ENCODE assay signal across 1 cellular context in genomic region chr16:1350691-1351090, GRCh38.
TF ChIP-seq lines count a peak whose summit lies in the region.

No MANE protein-coding gene starts in this region.

TF ChIP-seq in GM12878, 131 proteins besides CTCF, POLR2A, EP300 and RAD21:
- TF ChIP-seq ZBTB11 (CRISPR knock-in tag; IDR thresholded peaks at IDR 0.05) (no peak), BACH1 (IDR thresholded peaks at IDR 0.05; ENCODE audit: borderline replicate concordance) (no peak), LARP7 (IDR thresholded peaks at IDR 0.05) (no peak)
